Comparison of ENCODE assay signal across 22 cellular contexts in genomic region chr15:87145686-87146085, GRCh38.
"Had no signal": no experiment of that assay in that cellular context is flagged by ENCODE, and none has a peak within 500 bp of the region (broad histone marks: within the 10 kb centered on the region; RNA-seq: fewer than 3 reads in every experiment).

No MANE protein-coding gene starts in this region.

- H3K27me3 ChIP-seq: adrenal gland had no signal

- H3K36me3 ChIP-seq: adrenal gland had no signal

- H3K27ac ChIP-seq: adrenal gland, PC-9 had no signal

- H3K9me3 ChIP-seq: adrenal gland had no signal

- H3K4me3 ChIP-seq: adrenal gland, PC-9 had no signal

- H2AFZ ChIP-seq: PC-9 had no signal

- DNase-seq: activated CD4-positive, alpha-beta memory T cell treated with anti-CD3 and anti-CD28 coated beads for 36 hours; activated CD4-positive, alpha-beta T cell treated with anti-CD3 and anti-CD28 coated beads for 36 hours; activated CD4-positive, alpha-beta T cell treated with anti-CD3 and anti-CD28 coated beads, Interleukin-2, amount 10 ng/mL, durations not matched to agents 7 days and 5 days; activated CD8-positive, alpha-beta memory T cell treated with anti-CD3 and anti-CD28 coated beads, Interleukin-2, amount 50 U/mL, for 4 hours; activated gamma-delta T cell treated with Interleukin-2 at 50 U/mL for 16 hours; activated naive CD4-positive, alpha-beta T cell treated with anti-CD3 and anti-CD28 coated beads for 36 hours; activated T-cell treated with anti-CD3 and anti-CD28 coated beads for 4 hours; activated T-cell treated with anti-CD3 and anti-CD28 coated beads, Interleukin-2, amount 50 U/mL, for 4 hours; adrenal gland; caudate nucleus; cerebellar nuclear complex; Karpas-422; NCI-H1105; NCI-H1417 treated with DMSO at 0.1 percent for 48 hours; NCI-H187 treated with DMSO at 0.1 percent for 48 hours; NCI-H2081; NCI-H510A; NCI-H526; NCI-H748 treated with DMSO at 0.1 percent for 48 hours; NK-92 treated with Interleukin-12 subunit alpha and Interleukin-12 subunit beta, amount 100 ng/mL, for 24 hours; PC-9; Right ventricle myocardium superior had no signal

- H3K4me1 ChIP-seq: adrenal gland had no signal

- H3K4me2 ChIP-seq: PC-9 had no signal
